In genomic region chr6:127971945-127972391, GRCh38 we compare ENCODE assay signal across 1 cellular context.
TF ChIP-seq lines count a peak whose summit lies in the region.

No MANE protein-coding gene starts in this region.

TF ChIP-seq in WTC11, 78 proteins besides CTCF, POLR2A, EP300 and RAD21 (continued from another document):
- no peak for TF ChIP-seq AFF4 (CRISPR knock-in tag; IDR thresholded peaks at IDR 0.05; ENCODE audit: borderline replicate concordance)
TF ChIP-seq in WTC11: peak in this region for 0.
